In the genomic region with DNA sequence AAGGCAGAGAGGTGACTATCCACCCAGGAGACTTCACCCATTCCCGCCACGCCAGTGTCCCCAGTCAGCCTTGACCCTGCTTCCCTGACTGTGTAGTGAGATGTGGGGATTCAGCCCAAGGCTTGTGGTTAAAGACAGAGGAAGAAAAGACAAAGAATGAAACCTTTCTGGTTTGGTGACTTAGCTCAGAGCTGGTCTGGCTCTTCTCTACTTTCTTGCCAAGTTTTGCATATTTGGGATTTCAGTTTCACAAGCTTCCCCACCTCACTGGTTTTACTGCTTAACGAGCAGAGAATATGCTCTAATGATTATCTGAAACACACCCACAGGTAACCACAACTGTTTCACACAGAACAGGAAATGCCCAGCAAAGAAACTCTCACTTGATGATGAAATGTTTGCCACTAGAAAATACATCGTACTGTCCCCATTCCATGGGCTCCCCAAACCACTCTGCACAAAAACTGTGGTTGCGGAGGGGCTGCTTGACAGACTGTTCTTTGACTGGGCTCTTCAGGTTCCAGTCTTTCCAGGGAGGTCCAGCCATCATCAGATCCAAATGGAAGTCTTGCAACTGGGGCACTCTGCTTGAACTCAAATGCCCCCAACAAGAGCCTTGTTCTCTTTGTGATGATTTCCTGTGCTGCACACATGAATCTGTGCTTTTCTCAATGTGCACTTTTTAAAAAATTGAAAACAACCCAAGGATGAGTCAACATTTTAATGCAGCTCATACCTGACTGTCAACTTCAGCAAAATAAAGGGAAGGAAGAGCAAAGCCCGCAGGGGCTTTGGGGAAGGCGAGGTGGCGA, we compare ENCODE assay signal across 1 cellular context.
TF ChIP-seq lines count a peak whose summit lies in the region.

No MANE protein-coding gene starts in this region.

TF ChIP-seq in GM12878, 131 proteins besides CTCF, POLR2A, EP300 and RAD21 (continued from another document and continues in another):
- TF ChIP-seq, protein P1, sequence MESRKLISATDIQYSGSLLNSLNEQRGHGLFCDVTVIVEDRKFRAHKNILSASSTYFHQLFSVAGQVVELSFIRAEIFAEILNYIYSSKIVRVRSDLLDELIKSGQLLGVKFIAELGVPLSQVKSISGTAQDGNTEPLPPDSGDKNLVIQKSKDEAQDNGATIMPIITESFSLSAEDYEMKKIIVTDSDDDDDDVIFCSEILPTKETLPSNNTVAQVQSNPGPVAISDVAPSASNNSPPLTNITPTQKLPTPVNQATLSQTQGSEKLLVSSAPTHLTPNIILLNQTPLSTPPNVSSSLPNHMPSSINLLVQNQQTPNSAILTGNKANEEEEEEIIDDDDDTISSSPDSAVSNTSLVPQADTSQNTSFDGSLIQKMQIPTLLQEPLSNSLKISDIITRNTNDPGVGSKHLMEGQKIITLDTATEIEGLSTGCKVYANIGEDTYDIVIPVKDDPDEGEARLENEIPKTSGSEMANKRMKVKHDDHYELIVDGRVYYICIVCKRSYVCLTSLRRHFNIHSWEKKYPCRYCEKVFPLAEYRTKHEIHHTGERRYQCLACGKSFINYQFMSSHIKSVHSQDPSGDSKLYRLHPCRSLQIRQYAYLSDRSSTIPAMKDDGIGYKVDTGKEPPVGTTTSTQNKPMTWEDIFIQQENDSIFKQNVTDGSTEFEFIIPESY (IDR thresholded peaks at IDR 0.05): no peak
- TF ChIP-seq CHD4 (IDR thresholded peaks at IDR 0.05) (no peak), BMI1 (IDR thresholded peaks at IDR 0.05; ENCODE audit: borderline replicate concordance) (peak; percentile 78; the same call in 1 of the 2 replicates), SREBF1 (IDR thresholded peaks at IDR 0.05; ENCODE audit: low read length) (peak; percentile 95), NFIC (IDR thresholded peaks at IDR 0.05; ENCODE audit: low read depth, low read length) (peak; percentile 99), NR2F1 (conservative IDR thresholded peaks at IDR 0.05) (peak; percentile 95), SMARCA5 (IDR thresholded peaks at IDR 0.05) (no peak), RB1 (IDR thresholded peaks at IDR 0.05; ENCODE audit: borderline replicate concordance) (no peak), PAX8 (IDR thresholded peaks at IDR 0.05) (no peak), FOS (IDR thresholded peaks at IDR 0.05; ENCODE audit: borderline replicate concordance, extremely low read depth, insufficient read length) (no peak), POU2F2 (IDR thresholded peaks at IDR 0.05; ENCODE audit: borderline replicate concordance, low read depth, low read length) (peak; percentile 100), IKZF1 (conservative IDR thresholded peaks at IDR 0.05) (peak; percentile 95), TCF7 (IDR thresholded peaks at IDR 0.05; ENCODE audit: borderline replicate concordance) (0 out of 2 replicates have a peak, but pooled peaks have one; percentile 54), KAT2A (conservative IDR thresholded peaks at IDR 0.05; ENCODE audit: control insufficient read depth, low read depth, low read length) (no peak), ZNF217 (IDR thresholded peaks at IDR 0.05) (peak; percentile 100), SMC3 (IDR thresholded peaks at IDR 0.05; ENCODE audit: borderline replicate concordance, low read length) (no peak), POLR2AphosphoS5 (IDR thresholded peaks at IDR 0.05; ENCODE audit: low read length) (no peak), POLR2AphosphoS2 (IDR thresholded peaks at IDR 0.05; ENCODE audit: low read depth, low read length) (no peak), SUZ12 (IDR thresholded peaks at IDR 0.05; ENCODE audit: unreplicated experiment) (no peak), JUND (IDR thresholded peaks at IDR 0.05; ENCODE audit: low read depth, low read length) (peak; percentile 20; the same call in 1 of the 2 replicates), NFXL1 (IDR thresholded peaks at IDR 0.05; ENCODE audit: borderline replicate concordance) (no peak), LARP7 (IDR thresholded peaks at IDR 0.05) (no peak), ESRRA (IDR thresholded peaks at IDR 0.05; ENCODE audit: low read length) (no peak), NR2C1 (IDR thresholded peaks at IDR 0.05) (no peak), ZNF24 (IDR thresholded peaks at IDR 0.05) (peak; percentile 81), TBL1XR1 (IDR thresholded peaks at IDR 0.05; ENCODE audit: low read depth, low read length) (peak; percentile 99), SREBF2 (IDR thresholded peaks at IDR 0.05; ENCODE audit: low read length) (no peak), GABPA (IDR thresholded peaks at IDR 0.05; ENCODE audit: low read depth) (peak; percentile 67), CBFB (IDR thresholded peaks at IDR 0.05; ENCODE audit: low read depth) (peak; percentile 98), DPF2 (IDR thresholded peaks at IDR 0.05) (peak; percentile 95), ZNF274 (IDR thresholded peaks at IDR 0.05; ENCODE audit: insufficient read depth, insufficient read length) (no peak)
- TF ChIP-seq, protein P2, sequence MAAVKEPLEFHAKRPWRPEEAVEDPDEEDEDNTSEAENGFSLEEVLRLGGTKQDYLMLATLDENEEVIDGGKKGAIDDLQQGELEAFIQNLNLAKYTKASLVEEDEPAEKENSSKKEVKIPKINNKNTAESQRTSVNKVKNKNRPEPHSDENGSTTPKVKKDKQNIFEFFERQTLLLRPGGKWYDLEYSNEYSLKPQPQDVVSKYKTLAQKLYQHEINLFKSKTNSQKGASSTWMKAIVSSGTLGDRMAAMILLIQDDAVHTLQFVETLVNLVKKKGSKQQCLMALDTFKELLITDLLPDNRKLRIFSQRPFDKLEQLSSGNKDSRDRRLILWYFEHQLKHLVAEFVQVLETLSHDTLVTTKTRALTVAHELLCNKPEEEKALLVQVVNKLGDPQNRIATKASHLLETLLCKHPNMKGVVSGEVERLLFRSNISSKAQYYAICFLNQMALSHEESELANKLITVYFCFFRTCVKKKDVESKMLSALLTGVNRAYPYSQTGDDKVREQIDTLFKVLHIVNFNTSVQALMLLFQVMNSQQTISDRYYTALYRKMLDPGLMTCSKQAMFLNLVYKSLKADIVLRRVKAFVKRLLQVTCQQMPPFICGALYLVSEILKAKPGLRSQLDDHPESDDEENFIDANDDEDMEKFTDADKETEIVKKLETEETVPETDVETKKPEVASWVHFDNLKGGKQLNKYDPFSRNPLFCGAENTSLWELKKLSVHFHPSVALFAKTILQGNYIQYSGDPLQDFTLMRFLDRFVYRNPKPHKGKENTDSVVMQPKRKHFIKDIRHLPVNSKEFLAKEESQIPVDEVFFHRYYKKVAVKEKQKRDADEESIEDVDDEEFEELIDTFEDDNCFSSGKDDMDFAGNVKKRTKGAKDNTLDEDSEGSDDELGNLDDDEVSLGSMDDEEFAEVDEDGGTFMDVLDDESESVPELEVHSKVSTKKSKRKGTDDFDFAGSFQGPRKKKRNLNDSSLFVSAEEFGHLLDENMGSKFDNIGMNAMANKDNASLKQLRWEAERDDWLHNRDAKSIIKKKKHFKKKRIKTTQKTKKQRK (IDR thresholded peaks at IDR 0.05; ENCODE audit: low read depth, low read length): no peak
- TF ChIP-seq, protein P3, sequence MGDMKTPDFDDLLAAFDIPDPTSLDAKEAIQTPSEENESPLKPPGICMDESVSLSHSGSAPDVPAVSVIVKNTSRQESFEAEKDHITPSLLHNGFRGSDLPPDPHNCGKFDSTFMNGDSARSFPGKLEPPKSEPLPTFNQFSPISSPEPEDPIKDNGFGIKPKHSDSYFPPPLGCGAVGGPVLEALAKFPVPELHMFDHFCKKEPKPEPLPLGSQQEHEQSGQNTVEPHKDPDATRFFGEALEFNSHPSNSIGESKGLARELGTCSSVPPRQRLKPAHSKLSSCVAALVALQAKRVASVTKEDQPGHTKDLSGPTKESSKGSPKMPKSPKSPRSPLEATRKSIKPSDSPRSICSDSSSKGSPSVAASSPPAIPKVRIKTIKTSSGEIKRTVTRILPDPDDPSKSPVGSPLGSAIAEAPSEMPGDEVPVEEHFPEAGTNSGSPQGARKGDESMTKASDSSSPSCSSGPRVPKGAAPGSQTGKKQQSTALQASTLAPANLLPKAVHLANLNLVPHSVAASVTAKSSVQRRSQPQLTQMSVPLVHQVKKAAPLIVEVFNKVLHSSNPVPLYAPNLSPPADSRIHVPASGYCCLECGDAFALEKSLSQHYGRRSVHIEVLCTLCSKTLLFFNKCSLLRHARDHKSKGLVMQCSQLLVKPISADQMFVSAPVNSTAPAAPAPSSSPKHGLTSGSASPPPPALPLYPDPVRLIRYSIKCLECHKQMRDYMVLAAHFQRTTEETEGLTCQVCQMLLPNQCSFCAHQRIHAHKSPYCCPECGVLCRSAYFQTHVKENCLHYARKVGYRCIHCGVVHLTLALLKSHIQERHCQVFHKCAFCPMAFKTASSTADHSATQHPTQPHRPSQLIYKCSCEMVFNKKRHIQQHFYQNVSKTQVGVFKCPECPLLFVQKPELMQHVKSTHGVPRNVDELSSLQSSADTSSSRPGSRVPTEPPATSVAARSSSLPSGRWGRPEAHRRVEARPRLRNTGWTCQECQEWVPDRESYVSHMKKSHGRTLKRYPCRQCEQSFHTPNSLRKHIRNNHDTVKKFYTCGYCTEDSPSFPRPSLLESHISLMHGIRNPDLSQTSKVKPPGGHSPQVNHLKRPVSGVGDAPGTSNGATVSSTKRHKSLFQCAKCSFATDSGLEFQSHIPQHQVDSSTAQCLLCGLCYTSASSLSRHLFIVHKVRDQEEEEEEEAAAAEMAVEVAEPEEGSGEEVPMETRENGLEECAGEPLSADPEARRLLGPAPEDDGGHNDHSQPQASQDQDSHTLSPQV (IDR thresholded peaks at IDR 0.05): no peak
- TF ChIP-seq, protein P4, sequence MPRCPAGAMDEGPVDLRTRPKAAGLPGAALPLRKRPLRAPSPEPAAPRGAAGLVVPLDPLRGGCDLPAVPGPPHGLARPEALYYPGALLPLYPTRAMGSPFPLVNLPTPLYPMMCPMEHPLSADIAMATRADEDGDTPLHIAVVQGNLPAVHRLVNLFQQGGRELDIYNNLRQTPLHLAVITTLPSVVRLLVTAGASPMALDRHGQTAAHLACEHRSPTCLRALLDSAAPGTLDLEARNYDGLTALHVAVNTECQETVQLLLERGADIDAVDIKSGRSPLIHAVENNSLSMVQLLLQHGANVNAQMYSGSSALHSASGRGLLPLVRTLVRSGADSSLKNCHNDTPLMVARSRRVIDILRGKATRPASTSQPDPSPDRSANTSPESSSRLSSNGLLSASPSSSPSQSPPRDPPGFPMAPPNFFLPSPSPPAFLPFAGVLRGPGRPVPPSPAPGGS (IDR thresholded peaks at IDR 0.05; ENCODE audit: borderline replicate concordance, insufficient read depth, low read depth, low read length, poor library complexity, severe bottlenecking): peak; percentile 90
- TF ChIP-seq, protein P5, sequence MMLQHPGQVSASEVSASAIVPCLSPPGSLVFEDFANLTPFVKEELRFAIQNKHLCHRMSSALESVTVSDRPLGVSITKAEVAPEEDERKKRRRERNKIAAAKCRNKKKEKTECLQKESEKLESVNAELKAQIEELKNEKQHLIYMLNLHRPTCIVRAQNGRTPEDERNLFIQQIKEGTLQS (IDR thresholded peaks at IDR 0.05; ENCODE audit: borderline replicate concordance, extremely low read depth, low read depth, low read length): no peak
- TF ChIP-seq, protein P6, sequence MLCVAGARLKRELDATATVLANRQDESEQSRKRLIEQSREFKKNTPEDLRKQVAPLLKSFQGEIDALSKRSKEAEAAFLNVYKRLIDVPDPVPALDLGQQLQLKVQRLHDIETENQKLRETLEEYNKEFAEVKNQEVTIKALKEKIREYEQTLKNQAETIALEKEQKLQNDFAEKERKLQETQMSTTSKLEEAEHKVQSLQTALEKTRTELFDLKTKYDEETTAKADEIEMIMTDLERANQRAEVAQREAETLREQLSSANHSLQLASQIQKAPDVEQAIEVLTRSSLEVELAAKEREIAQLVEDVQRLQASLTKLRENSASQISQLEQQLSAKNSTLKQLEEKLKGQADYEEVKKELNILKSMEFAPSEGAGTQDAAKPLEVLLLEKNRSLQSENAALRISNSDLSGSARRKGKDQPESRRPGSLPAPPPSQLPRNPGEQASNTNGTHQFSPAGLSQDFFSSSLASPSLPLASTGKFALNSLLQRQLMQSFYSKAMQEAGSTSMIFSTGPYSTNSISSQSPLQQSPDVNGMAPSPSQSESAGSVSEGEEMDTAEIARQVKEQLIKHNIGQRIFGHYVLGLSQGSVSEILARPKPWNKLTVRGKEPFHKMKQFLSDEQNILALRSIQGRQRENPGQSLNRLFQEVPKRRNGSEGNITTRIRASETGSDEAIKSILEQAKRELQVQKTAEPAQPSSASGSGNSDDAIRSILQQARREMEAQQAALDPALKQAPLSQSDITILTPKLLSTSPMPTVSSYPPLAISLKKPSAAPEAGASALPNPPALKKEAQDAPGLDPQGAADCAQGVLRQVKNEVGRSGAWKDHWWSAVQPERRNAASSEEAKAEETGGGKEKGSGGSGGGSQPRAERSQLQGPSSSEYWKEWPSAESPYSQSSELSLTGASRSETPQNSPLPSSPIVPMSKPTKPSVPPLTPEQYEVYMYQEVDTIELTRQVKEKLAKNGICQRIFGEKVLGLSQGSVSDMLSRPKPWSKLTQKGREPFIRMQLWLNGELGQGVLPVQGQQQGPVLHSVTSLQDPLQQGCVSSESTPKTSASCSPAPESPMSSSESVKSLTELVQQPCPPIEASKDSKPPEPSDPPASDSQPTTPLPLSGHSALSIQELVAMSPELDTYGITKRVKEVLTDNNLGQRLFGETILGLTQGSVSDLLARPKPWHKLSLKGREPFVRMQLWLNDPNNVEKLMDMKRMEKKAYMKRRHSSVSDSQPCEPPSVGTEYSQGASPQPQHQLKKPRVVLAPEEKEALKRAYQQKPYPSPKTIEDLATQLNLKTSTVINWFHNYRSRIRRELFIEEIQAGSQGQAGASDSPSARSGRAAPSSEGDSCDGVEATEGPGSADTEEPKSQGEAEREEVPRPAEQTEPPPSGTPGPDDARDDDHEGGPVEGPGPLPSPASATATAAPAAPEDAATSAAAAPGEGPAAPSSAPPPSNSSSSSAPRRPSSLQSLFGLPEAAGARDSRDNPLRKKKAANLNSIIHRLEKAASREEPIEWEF (IDR thresholded peaks at IDR 0.05; ENCODE audit: insufficient replicate concordance, low read depth, low read length): peak; percentile 31
- TF ChIP-seq, protein P7, sequence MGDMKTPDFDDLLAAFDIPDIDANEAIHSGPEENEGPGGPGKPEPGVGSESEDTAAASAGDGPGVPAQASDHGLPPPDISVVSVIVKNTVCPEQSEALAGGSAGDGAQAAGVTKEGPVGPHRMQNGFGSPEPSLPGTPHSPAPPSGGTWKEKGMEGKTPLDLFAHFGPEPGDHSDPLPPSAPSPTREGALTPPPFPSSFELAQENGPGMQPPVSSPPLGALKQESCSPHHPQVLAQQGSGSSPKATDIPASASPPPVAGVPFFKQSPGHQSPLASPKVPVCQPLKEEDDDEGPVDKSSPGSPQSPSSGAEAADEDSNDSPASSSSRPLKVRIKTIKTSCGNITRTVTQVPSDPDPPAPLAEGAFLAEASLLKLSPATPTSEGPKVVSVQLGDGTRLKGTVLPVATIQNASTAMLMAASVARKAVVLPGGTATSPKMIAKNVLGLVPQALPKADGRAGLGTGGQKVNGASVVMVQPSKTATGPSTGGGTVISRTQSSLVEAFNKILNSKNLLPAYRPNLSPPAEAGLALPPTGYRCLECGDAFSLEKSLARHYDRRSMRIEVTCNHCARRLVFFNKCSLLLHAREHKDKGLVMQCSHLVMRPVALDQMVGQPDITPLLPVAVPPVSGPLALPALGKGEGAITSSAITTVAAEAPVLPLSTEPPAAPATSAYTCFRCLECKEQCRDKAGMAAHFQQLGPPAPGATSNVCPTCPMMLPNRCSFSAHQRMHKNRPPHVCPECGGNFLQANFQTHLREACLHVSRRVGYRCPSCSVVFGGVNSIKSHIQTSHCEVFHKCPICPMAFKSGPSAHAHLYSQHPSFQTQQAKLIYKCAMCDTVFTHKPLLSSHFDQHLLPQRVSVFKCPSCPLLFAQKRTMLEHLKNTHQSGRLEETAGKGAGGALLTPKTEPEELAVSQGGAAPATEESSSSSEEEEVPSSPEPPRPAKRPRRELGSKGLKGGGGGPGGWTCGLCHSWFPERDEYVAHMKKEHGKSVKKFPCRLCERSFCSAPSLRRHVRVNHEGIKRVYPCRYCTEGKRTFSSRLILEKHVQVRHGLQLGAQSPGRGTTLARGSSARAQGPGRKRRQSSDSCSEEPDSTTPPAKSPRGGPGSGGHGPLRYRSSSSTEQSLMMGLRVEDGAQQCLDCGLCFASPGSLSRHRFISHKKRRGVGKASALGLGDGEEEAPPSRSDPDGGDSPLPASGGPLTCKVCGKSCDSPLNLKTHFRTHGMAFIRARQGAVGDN (IDR thresholded peaks at IDR 0.05): no peak
